In genomic region chr7:159144756-159145543, GRCh38 we compare ENCODE assay signal across 10 cellular contexts. TPM values are rescaled to one million over a fixed set of nuclear protein-coding genes. Genes with fewer than 3 reads are reported as not detected.
DNase-seq lines count a peak whose midpoint lies in the region; ATAC-seq, FAIRE-seq and TF ChIP-seq lines count a peak whose summit lies in the region.
"Had no signal": no experiment of that assay in that cellular context is flagged by ENCODE, and none has a peak within 500 bp of the region (broad histone marks: within the 10 kb centered on the region; RNA-seq: fewer than 3 reads in every experiment).

TSS of gene VIPR2 (minus strand) at chr7:159144867. CDS start at chr7:159144771, 96 bp downstream.

- no peaks in the 10 kb centered on the region for H3K9me1 ChIP-seq in endothelial cell of umbilical vein (replicated peaks; ENCODE audit: control insufficient read depth, extremely low read depth, insufficient read depth, low read length)

- dilution Hi-C loops in endothelial cell of umbilical vein (cut with MboI; ENCODE audit: extremely low pct_ligation_motif_present, low sequenced_read_pairs), result no loop called here

- H2AFZ ChIP-seq in endothelial cell of umbilical vein (ENCODE audit: low read depth, low read length) (no peak within 1 kb of the TSS), neural progenitor cell (replicated peaks) (peak within 1 kb of the TSS; percentile 96)

- H3K36me3 ChIP-seq in endothelial cell of umbilical vein (ENCODE audit: control insufficient read depth in 2 of 2, extremely low read depth in 1 of 2, insufficient read depth in 2 of 2, low read length in 2 of 2) (no peaks in the 10 kb centered on the region), neural progenitor cell (no peaks in the 10 kb centered on the region)

- H3K79me2 ChIP-seq in endothelial cell of umbilical vein (ENCODE audit: control insufficient read depth, insufficient read depth, low read length) (no peaks in the 10 kb centered on the region), neural progenitor cell (ENCODE audit: low read depth) (no peaks in the 10 kb centered on the region)

- peaks cover 36% of the 10 kb centered on the region for H3K27me3 Mint-ChIP-seq in neural progenitor cell (ENCODE audit: insufficient read depth, low read depth)

- intact Hi-C loops in endothelial cell of umbilical vein (cut with micrococcal nuclease), result no loop called here

- peak; percentile 48 for DNase-seq in stimulated activated CD4-positive, alpha-beta T cell treated with anti-CD3 and anti-CD28 coated beads, Interleukin-15, amount 100 ng/mL, for 24 hours
- no peak for DNase-seq in stimulated activated CD4-positive, alpha-beta T cell treated with anti-CD3 and anti-CD28 coated beads, Interleukin-1b, Interleukin-23, amount 100 ng/mL, for 48 hours
- DNase-seq in endothelial cell of umbilical vein (ENCODE audit: low read depth, low spot score) (no peak), neural progenitor cell (ENCODE audit: low spot score) (peak; percentile 57), NCI-H1105 treated with DMSO at 0.1 percent for 48 hours (lab: John Stamatoyannopoulos, UW) (no peak)
- DNase-seq: DMS79 had no signal

- no peaks in the 10 kb centered on the region for H4K20me1 ChIP-seq in endothelial cell of umbilical vein (replicated peaks; ENCODE audit: control insufficient read depth, extremely low read depth, insufficient read depth, low read length)
- H4K20me1 ChIP-seq in neural progenitor cell (ENCODE audit: low read depth), result peaks cover 10% of the 10 kb centered on the region

- H3K9me3 ChIP-seq in endothelial cell of umbilical vein (replicated peaks; ENCODE audit: control insufficient read depth, insufficient read depth, low read length) (no peaks in the 10 kb centered on the region), neural progenitor cell (ENCODE audit: low read depth) (no peaks in the 10 kb centered on the region)

- H3K4me1 ChIP-seq in endothelial cell of umbilical vein (ENCODE audit: control insufficient read depth, extremely low read depth, insufficient read depth, low read length) (peaks cover 2% of the 10 kb centered on the region), neural progenitor cell (peaks cover 42% of the 10 kb centered on the region)

- H3K9ac ChIP-seq in endothelial cell of umbilical vein (replicated peaks; ENCODE audit: extremely low read depth, insufficient read depth, low read length), result no peak within 1 kb of the TSS
- no peak within 1 kb of the TSS for H3K9ac ChIP-seq in neural progenitor cell

- H3K27ac ChIP-seq in endothelial cell of umbilical vein (ENCODE audit: insufficient read depth, low read depth, low read length) (no peak within 1 kb of the TSS), neural progenitor cell (no peak within 1 kb of the TSS)

- POLR2A ChIA-PET in endothelial cell of umbilical vein (lab: Charles Lee), result no interaction called here

- no TSS peak for BruUV-seq in endothelial cell of umbilical vein (replicated peaks; lab: Mats Ljungman, UMichigan)

- no peak for TF ChIP-seq CTCF in endothelial cell of umbilical vein (IDR thresholded peaks at IDR 0.05; ENCODE audit: extremely low read depth in 1 of 2, insufficient read depth in 1 of 2, low read depth in 1 of 2, low read length in 2 of 2)
- TF ChIP-seq CTCF in neural progenitor cell (IDR thresholded peaks at IDR 0.05), result no peak

- H3K27ac Mint-ChIP-seq in neural progenitor cell, result no peak within 1 kb of the TSS
- H3K27ac Mint-ChIP-seq: memory B cell had no signal

- peaks cover 34% of the 10 kb centered on the region for H3K4me1 Mint-ChIP-seq in neural progenitor cell
- H3K4me1 Mint-ChIP-seq: memory B cell had no signal

- H3K4me2 ChIP-seq in endothelial cell of umbilical vein (ENCODE audit: insufficient read depth, low read length) (peak within 1 kb of the TSS; percentile 24), neural progenitor cell (peak within 1 kb of the TSS; percentile 85)

- peaks cover 29% of the 10 kb centered on the region for H3F3A ChIP-seq in neural progenitor cell (ENCODE audit: low read depth)

- CTCF ChIA-PET in endothelial cell of umbilical vein (lab: Charles Lee), result no interaction called here

- H3K27me3 ChIP-seq in endothelial cell of umbilical vein (ENCODE audit: control insufficient read depth in 2 of 2, insufficient read depth in 2 of 2, low read length in 2 of 2) (peaks cover 10 to 32% of the 10 kb centered on the region in 2 experiments), neural progenitor cell (peaks cover 64% of the 10 kb centered on the region)

- H3K9me3 Mint-ChIP-seq in neural progenitor cell, result peaks cover 4% of the 10 kb centered on the region
- H3K9me3 Mint-ChIP-seq: memory B cell had no signal

- H3K36me3 Mint-ChIP-seq in neural progenitor cell, result no peaks in the 10 kb centered on the region
- H3K36me3 Mint-ChIP-seq: memory B cell had no signal

- no peak for ATAC-seq in HG02970 (IDR thresholded peaks at IDR 0.05; ENCODE audit: low FRiP score, unreplicated experiment)
- ATAC-seq in GM21737 (IDR thresholded peaks at IDR 0.05; ENCODE audit: unreplicated experiment), result no peak
- ATAC-seq in HG02623 (IDR thresholded peaks at IDR 0.05; ENCODE audit: unreplicated experiment), result no peak

- peak within 1 kb of the TSS; percentile 87 for H3K4me3 Mint-ChIP-seq in neural progenitor cell
- H3K4me3 Mint-ChIP-seq: memory B cell had no signal

- TF ChIP-seq POLR2A in endothelial cell of umbilical vein (IDR thresholded peaks at IDR 0.05; ENCODE audit: low read depth, low read length), result no peak

- FAIRE-seq in endothelial cell of umbilical vein (lab: Jason Lieb, UNC), result no peak

- H3K4me3 ChIP-seq in endothelial cell of umbilical vein (replicated peaks in 1 of 3; ENCODE audit: insufficient read depth in 1 of 3, low read depth in 1 of 3, low read length in 3 of 3) (no peak within 1 kb of the TSS), neural progenitor cell (peak within 1 kb of the TSS; percentile 81)

TF ChIP-seq in endothelial cell of umbilical vein, 7 proteins besides CTCF, POLR2A, EP300 and RAD21:
- TF ChIP-seq JUN (IDR thresholded peaks at IDR 0.05; ENCODE audit: borderline replicate concordance, insufficient read depth, insufficient read length, low read depth) (no peak), MYC (IDR thresholded peaks at IDR 0.05; ENCODE audit: low read depth, low read length) (no peak), FOS (IDR thresholded peaks at IDR 0.05; ENCODE audit: borderline replicate concordance, insufficient read depth, low read length) (no peak), MAX (IDR thresholded peaks at IDR 0.05; ENCODE audit: insufficient read depth, insufficient read length) (no peak), GATA2 (IDR thresholded peaks at IDR 0.05; ENCODE audit: insufficient read depth, insufficient read length, low read depth, low read length) (no peak), EZH2 (IDR thresholded peaks at IDR 0.05; ENCODE audit: borderline replicate concordance, low read depth, low read length, severe bottlenecking) (no peak), POLR2AphosphoS5 (IDR thresholded peaks at IDR 0.05; ENCODE audit: insufficient read depth, low read depth, low read length) (no peak)

RNA-seq across cellular contexts. Expression of gene VIPR2, which starts in this region (rescaled TPM):
- not detected in 2 replicates for total RNA-seq in endothelial cell of umbilical vein
- polyA plus RNA-seq in endothelial cell of umbilical vein, result not detected in 2 replicates
- not detected in 2 replicates for polyA plus RNA-seq in endothelial cell of umbilical vein (2011; cell fraction: cytosol; rRNA removed)
- polyA plus RNA-seq in endothelial cell of umbilical vein (2011; cell fraction: nucleus; rRNA removed), result not detected in 2 replicates
- polyA plus RNA-seq in endothelial cell of umbilical vein (2012), result not detected in 2 replicates
- not detected in 2 replicates for polyA minus RNA-seq in endothelial cell of umbilical vein
- polyA minus RNA-seq in endothelial cell of umbilical vein (2011; cell fraction: cytosol; rRNA and poly(A)+ RNA removed), result 3.6 TPM
- polyA minus RNA-seq in endothelial cell of umbilical vein (2011; cell fraction: nucleus; rRNA and poly(A)+ RNA removed), result not detected in 2 replicates
- 0.92 and 3.1 TPM in 2 replicates for total RNA-seq in neural progenitor cell (ENCODE audit: low replicate concordance)

Comparison
In these comparisons a context has a peak if more than half of its experiments do, and no peak if none do; other contexts are left out.
1. DNase-seq: peak in stimulated activated CD4-positive, alpha-beta T cell treated with anti-CD3 and anti-CD28 coated beads, Interleukin-15, amount 100 ng/mL, for 24 hours (single experiment) and neural progenitor cell (single experiment); none in stimulated activated CD4-positive, alpha-beta T cell treated with anti-CD3 and anti-CD28 coated beads, Interleukin-1b, Interleukin-23, amount 100 ng/mL, for 48 hours (single experiment), endothelial cell of umbilical vein (single experiment) and NCI-H1105 treated with DMSO at 0.1 percent for 48 hours (single experiment).